Comparison of ENCODE assay signal across 16 cellular contexts in genomic region chr3:25348996-25349576, GRCh38.
A peak's percentile ranks its signal among the peaks of the same experiment; 100 is the strongest.
DNase-seq lines count a peak whose midpoint lies in the region; ATAC-seq, FAIRE-seq and TF ChIP-seq lines count a peak whose summit lies in the region.
"Had no signal": no experiment of that assay in that cellular context is flagged by ENCODE, and none has a peak within 500 bp of the region (broad histone marks: within the 10 kb centered on the region; RNA-seq: fewer than 3 reads in every experiment).

No MANE protein-coding gene starts in this region.

- ATAC-seq in HepG2 = no peak
- peak; percentile 55 to 67 (median 59) for ATAC-seq in right lobe of liver
- no peak for ATAC-seq in HG02870 (IDR thresholded peaks at IDR 0.05; ENCODE audit: unreplicated experiment)
- ATAC-seq: CD8-positive, alpha-beta T cell; GM12878 had no signal

- TF ChIP-seq RAD21 in liver (IDR thresholded peaks at IDR 0.05) = peak; percentile 12 to 28
- TF ChIP-seq RAD21 in HepG2 (CRISPR knock-in tag; IDR thresholded peaks at IDR 0.05) = no peak

- no TSS peak for BruUV-seq in HepG2 (replicated peaks; lab: Mats Ljungman, UMichigan)

- H4K20me1 ChIP-seq in HepG2 (ENCODE audit: insufficient read depth, low read length) = no peaks in the 10 kb centered on the region
- H4K20me1 ChIP-seq: BLaER1 treated with 17β-estradiol and CSF1 and Interleukin-3, amounts not matched to agents 10 nM and 100 nM had no signal

- no peak overlapping the region for H3K4me3 ChIP-seq in liver (ENCODE audit: low read depth in 1 of 3, low read length in 3 of 3)
- H3K4me3 ChIP-seq in HepG2 (replicated peaks in 1 of 3; ENCODE audit: insufficient read depth in 1 of 3, low read depth in 2 of 3, low read length in 3 of 3) = no peak overlapping the region
- H3K4me3 ChIP-seq in brain microvascular endothelial cell (ENCODE audit: low read depth, low read length) = no peak overlapping the region
- no peak overlapping the region for H3K4me3 ChIP-seq in right lobe of liver
- no peak overlapping the region for H3K4me3 ChIP-seq in kidney (ENCODE audit: low read length in 2 of 2)
- H3K4me3 ChIP-seq: BLaER1 treated with 17β-estradiol and CSF1 and Interleukin-3, amounts not matched to agents 10 nM and 100 nM; GM12878; GM23248; HAP-1 had no signal

- H3K9me3 Mint-ChIP-seq in activated T-cell treated with anti-CD3 and anti-CD28 coated beads, Interleukin-2, amount 50 U/mL, for 24 hours = peaks cover 3% of the 10 kb centered on the region

- DNase-seq in HepG2 (ENCODE audit: low spot score) (no peak), brain microvascular endothelial cell (peak; percentile 4), right lobe of liver (no peak), kidney (no peak)
- no peak for DNase-seq in activated T-cell treated with anti-CD3 and anti-CD28 coated beads, Interleukin-2, amount 50 U/mL, for 24 hours
- DNase-seq: Calu3; CD8-positive, alpha-beta T cell; DMS79 treated with DMSO at 0.1 percent for 48 hours; EL; GM23248 had no signal

- WGBS in liver = 63% methylated on average over 8 of the region's 8 CpGs
- WGBS in HepG2 (ENCODE audit: low lambda C conversion rate) = 21% methylated on average over 8 of the region's 8 CpGs
- 35% methylated on average over 8 of the region's 8 CpGs for WGBS in right lobe of liver (ENCODE audit: insufficient coverage, low coverage, low lambda C conversion rate, missing lambda C conversion rate)

- no peak overlapping the region for H2AFZ ChIP-seq in HepG2 (ENCODE audit: low read length)
- H2AFZ ChIP-seq: GM23248 had no signal

- no peaks in the 10 kb centered on the region for H3K27me3 Mint-ChIP-seq in activated T-cell treated with anti-CD3 and anti-CD28 coated beads, Interleukin-2, amount 50 U/mL, for 24 hours
- H3K27me3 Mint-ChIP-seq: B cell had no signal

- TF ChIP-seq EP300 in HepG2 (IDR thresholded peaks at IDR 0.05; ENCODE audit: low read depth in 2 of 2, low read length in 2 of 2) = no peak
- no peak for TF ChIP-seq EP300 in HepG2 (CRISPR knock-in tag; IDR thresholded peaks at IDR 0.05; ENCODE audit: borderline replicate concordance)

- H3K4me1 ChIP-seq in liver (ENCODE audit: control insufficient read depth in 4 of 4, insufficient read depth in 4 of 4, low read length in 3 of 4) (peaks cover 0 to 2% (median 0%) of the 10 kb centered on the region in 4 donors), HepG2 (ENCODE audit: insufficient read depth, low read length) (no peaks in the 10 kb centered on the region), right lobe of liver (no peaks in the 10 kb centered on the region), kidney (ENCODE audit: control insufficient read depth in 1 of 2, insufficient read depth in 1 of 2, low read depth in 1 of 2, low read length in 2 of 2) (no peaks in the 10 kb centered on the region)
- H3K4me1 ChIP-seq: HAP-1 had no signal

- TF ChIP-seq POLR2A in HepG2 (IDR thresholded peaks at IDR 0.05; ENCODE audit: insufficient read depth in 1 of 2, low read depth in 2 of 2, low read length in 2 of 2) (no peak), right lobe of liver (IDR thresholded peaks at IDR 0.05) (no peak)

- no peaks in the 10 kb centered on the region for H3K4me1 Mint-ChIP-seq in activated T-cell treated with anti-CD3 and anti-CD28 coated beads, Interleukin-2, amount 50 U/mL, for 24 hours (ENCODE audit: low read depth)
- H3K4me1 Mint-ChIP-seq: B cell had no signal

- H3K4me2 ChIP-seq in HepG2 (ENCODE audit: low read depth, low read length) = no peak overlapping the region

- no peak overlapping the region for H3K27ac Mint-ChIP-seq in activated T-cell treated with anti-CD3 and anti-CD28 coated beads, Interleukin-2, amount 50 U/mL, for 24 hours
- H3K27ac Mint-ChIP-seq: B cell; CD8-positive, alpha-beta T cell had no signal

- in situ Hi-C loops in HepG2 (cut with HindIII; ENCODE audit: extremely low pct_ligation_motif_present, low pct_unique_long_range_greater_than_20kb) = no loop called here
- in situ Hi-C loops in brain microvascular endothelial cell (cut with HindIII; ENCODE audit: low pct_ligation_motif_present, low sequenced_read_pairs) = no loop called here

- H3K27ac ChIP-seq in liver (ENCODE audit: low read depth in 1 of 2, low read length in 2 of 2) = no peak overlapping the region
- no peak overlapping the region for H3K27ac ChIP-seq in HepG2 (ENCODE audit: extremely low read length, insufficient read depth, low read length)
- no peak overlapping the region for H3K27ac ChIP-seq in brain microvascular endothelial cell
- H3K27ac ChIP-seq in right lobe of liver = no peak overlapping the region
- no peak overlapping the region for H3K27ac ChIP-seq in kidney (ENCODE audit: low read depth in 2 of 2, low read length in 2 of 2)
- H3K27ac ChIP-seq: BLaER1 treated with 17β-estradiol and CSF1 and Interleukin-3, amounts not matched to agents 10 nM and 100 nM; GM23248 had no signal

- no peaks in the 10 kb centered on the region for H3K36me3 Mint-ChIP-seq in activated T-cell treated with anti-CD3 and anti-CD28 coated beads, Interleukin-2, amount 50 U/mL, for 24 hours (ENCODE audit: low read depth)
- H3K36me3 Mint-ChIP-seq: CD8-positive, alpha-beta T cell had no signal

- no peak for TF ChIP-seq CTCF in liver (IDR thresholded peaks at IDR 0.05; ENCODE audit: low read depth, low read length, missing input control)
- no peak for TF ChIP-seq CTCF in HepG2 (CRISPR knock-in tag; IDR thresholded peaks at IDR 0.05)
- no peak for TF ChIP-seq CTCF in brain microvascular endothelial cell (IDR thresholded peaks at IDR 0.05; ENCODE audit: low read depth, low read length, missing control alignments)
- TF ChIP-seq CTCF in right lobe of liver (IDR thresholded peaks at IDR 0.05) = no peak
- no peak for TF ChIP-seq CTCF in kidney (IDR thresholded peaks at IDR 0.05; ENCODE audit: borderline replicate concordance, extremely low read depth, insufficient read depth)

- CTCF ChIA-PET in HepG2 (lab: Yijun Ruan, JAX; ENCODE audit: low intra/inter-chr PET ratio, low total read pairs) = no interaction called here

- H3K36me3 ChIP-seq in liver (ENCODE audit: control insufficient read depth in 4 of 4, insufficient read depth in 3 of 4, low read depth in 1 of 4, low read length in 3 of 4) (no peaks in the 10 kb centered on the region), HepG2 (replicated peaks in 1 of 2; ENCODE audit: control insufficient read depth in 1 of 2, insufficient read depth in 2 of 2, low read length in 2 of 2) (no peaks in the 10 kb centered on the region), brain microvascular endothelial cell (replicated peaks) (no peaks in the 10 kb centered on the region), right lobe of liver (no peaks in the 10 kb centered on the region), kidney (ENCODE audit: control insufficient read depth in 1 of 2, insufficient read depth in 2 of 2, low read length in 2 of 2) (no peaks in the 10 kb centered on the region)
- H3K36me3 ChIP-seq: BLaER1 treated with 17β-estradiol and CSF1 and Interleukin-3, amounts not matched to agents 10 nM and 100 nM; HAP-1 had no signal

- FAIRE-seq in HepG2 (lab: Jason Lieb, UNC) = no peak
- FAIRE-seq in kidney (lab: Jason Lieb, UNC) = no peak
- FAIRE-seq: GM12878 had no signal

- H3K9ac ChIP-seq in liver (ENCODE audit: low read depth in 1 of 2, low read length in 2 of 2) (no peak overlapping the region), HepG2 (ENCODE audit: insufficient read depth, low read depth, low read length) (no peak overlapping the region), kidney (ENCODE audit: low read length in 2 of 2) (no peak overlapping the region)
- H3K9ac ChIP-seq: BLaER1 treated with 17β-estradiol and CSF1 and Interleukin-3, amounts not matched to agents 10 nM and 100 nM; GM23248 had no signal

- H3K4me3 Mint-ChIP-seq in activated T-cell treated with anti-CD3 and anti-CD28 coated beads, Interleukin-2, amount 50 U/mL, for 24 hours = no peak overlapping the region
- H3K4me3 Mint-ChIP-seq: B cell; CD8-positive, alpha-beta T cell had no signal

- H3K27me3 ChIP-seq in liver (ENCODE audit: control insufficient read depth in 4 of 4, insufficient read depth in 4 of 4, low read length in 3 of 4) (no peaks in the 10 kb centered on the region), HepG2 (ENCODE audit: control insufficient read depth in 1 of 2, insufficient read depth in 2 of 2, low read length in 2 of 2) (no peaks in the 10 kb centered on the region), brain microvascular endothelial cell (replicated peaks) (no peaks in the 10 kb centered on the region), right lobe of liver (no peaks in the 10 kb centered on the region)
- H3K27me3 ChIP-seq: BLaER1 treated with 17β-estradiol and CSF1 and Interleukin-3, amounts not matched to agents 10 nM and 100 nM had no signal

- H3K9me3 ChIP-seq in liver (ENCODE audit: control insufficient read depth in 4 of 4, low read length in 3 of 4) (no peaks in the 10 kb centered on the region), HepG2 (ENCODE audit: low read length) (no peaks in the 10 kb centered on the region), right lobe of liver (no peaks in the 10 kb centered on the region), kidney (ENCODE audit: control insufficient read depth in 1 of 2, low read length in 2 of 2) (no peaks in the 10 kb centered on the region)
- H3K9me3 ChIP-seq: BLaER1 treated with 17β-estradiol and CSF1 and Interleukin-3, amounts not matched to agents 10 nM and 100 nM had no signal

- no peaks in the 10 kb centered on the region for H3K79me2 ChIP-seq in HepG2 (ENCODE audit: insufficient read depth, low read length)

- POLR2A ChIA-PET in HepG2 (lab: Yijun Ruan, JAX) = no interaction called here

- intact Hi-C loops in HepG2 (cut with micrococcal nuclease; ENCODE audit: unreplicated experiment) = no loop called here
- intact Hi-C loops in right lobe of liver (cut with DNase I) = no loop called here
- intact Hi-C loops in kidney (cut with DNase I) = no loop called here

TF ChIP-seq in liver, 16 proteins besides CTCF, POLR2A, EP300 and RAD21 (continues in another document):
- TF ChIP-seq HNF4G (IDR thresholded peaks at IDR 0.05) (no peak), YY1 (IDR thresholded peaks at IDR 0.05) (no peak), TAF1 (conservative IDR thresholded peaks at IDR 0.05) (no peak), MAX (IDR thresholded peaks at IDR 0.05) (no peak), JUND (IDR thresholded peaks at IDR 0.05) (no peak), HNF4A (conservative IDR thresholded peaks at IDR 0.05) (no peak), SP1 (IDR thresholded peaks at IDR 0.05) (peak; percentile 15)

TF ChIP-seq in HepG2, 621 proteins besides CTCF, POLR2A, EP300 and RAD21:
- no peak for TF ChIP-seq NRL (CRISPR knock-in tag; IDR thresholded peaks at IDR 0.05; ENCODE audit: borderline replicate concordance)
TF ChIP-seq in HepG2: peak in this region for 0.

Comparison
In these comparisons a context has a peak if more than half of its experiments do, and no peak if none do; other contexts are left out.
1. ATAC-seq: peak in right lobe of liver (4 of 4); none in HepG2 (single experiment) and HG02870 (single experiment).